ENCODE assay signal across 23 cellular contexts in the genomic region with DNA sequence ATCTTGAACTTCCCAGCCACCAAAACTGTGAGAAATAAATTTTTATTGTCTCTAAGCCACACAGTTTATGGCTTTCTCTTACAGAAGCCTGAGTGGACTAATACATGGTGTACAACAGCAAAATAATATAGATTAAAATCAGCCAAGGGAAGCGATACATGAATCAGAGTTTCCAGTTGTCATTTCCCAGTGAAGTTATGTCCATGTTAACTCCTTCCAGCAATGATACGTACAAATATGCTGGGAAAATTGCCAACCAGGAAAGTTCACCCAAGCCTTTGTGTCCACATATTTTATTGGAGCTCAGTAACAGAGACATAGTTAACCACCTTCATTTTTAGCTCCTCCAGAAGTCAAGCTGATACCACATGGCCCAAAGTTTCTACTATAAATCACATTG.
DNase-seq lines count a peak whose midpoint lies in the region; ATAC-seq, FAIRE-seq and TF ChIP-seq lines count a peak whose summit lies in the region.
"Had no signal": no experiment of that assay in that cellular context is flagged by ENCODE, and none has a peak within 500 bp of the region (broad histone marks: within the 10 kb centered on the region; RNA-seq: fewer than 3 reads in every experiment).

No MANE protein-coding gene starts in this region.

- TF ChIP-seq POLR2A in upper lobe of left lung (IDR thresholded peaks at IDR 0.05), result no peak
- TF ChIP-seq POLR2A in H54 (IDR thresholded peaks at IDR 0.05; ENCODE audit: low read depth, low read length), result no peak

- H4K8ac ChIP-seq in mesenchymal stem cell (ENCODE audit: low read length), result no peak overlapping the region

- no peak overlapping the region for H3K4me2 ChIP-seq in mesenchymal stem cell (ENCODE audit: low read length, poor library complexity, severe bottlenecking)
- H3K4me2 ChIP-seq: BLaER1 treated with 17β-estradiol and CSF1 and Interleukin-3, amounts not matched to agents 10 nM and 100 nM had no signal

- H3K4ac ChIP-seq in mesenchymal stem cell (ENCODE audit: low read depth in 1 of 2, low read length in 2 of 2), result no peak overlapping the region

- no peak for FAIRE-seq in H54 (lab: Jason Lieb, UNC)
- FAIRE-seq: A204.1, HepG2 had no signal

- 72% methylated on average over 2 of the region's 2 CpGs for WGBS in mesenchymal stem cell
- WGBS in upper lobe of left lung, 2 donors, result 61 to 74% methylated on average over 2 of the region's 2 CpGs

- H3K14ac ChIP-seq in mesenchymal stem cell (ENCODE audit: low read length in 2 of 2), result no peak overlapping the region

- H3K27ac ChIP-seq in mesenchymal stem cell (ENCODE audit: low read length, poor library complexity, severe bottlenecking), result no peak overlapping the region
- no peak overlapping the region for H3K27ac ChIP-seq in upper lobe of left lung
- H3K27ac ChIP-seq: BLaER1 treated with 17β-estradiol and CSF1 and Interleukin-3, amounts not matched to agents 10 nM and 100 nM; body of pancreas; left ventricle myocardium inferior; transverse colon had no signal

- H3K27me3 ChIP-seq in mesenchymal stem cell (ENCODE audit: control insufficient read depth in 1 of 2, insufficient read depth in 1 of 2, low read length in 2 of 2) (no peaks in the 10 kb centered on the region), upper lobe of left lung (no peaks in the 10 kb centered on the region)
- H3K27me3 ChIP-seq: BLaER1 treated with 17β-estradiol and CSF1 and Interleukin-3, amounts not matched to agents 10 nM and 100 nM; body of pancreas; transverse colon had no signal

- DNase-seq in AG04449 (ENCODE audit: low read depth, low spot score) (peak; percentile 29), NCI-H446 treated with DMSO at 0.1 percent for 48 hours (lab: John Stamatoyannopoulos, UW) (peak; percentile 30), dermis microvascular lymphatic vessel endothelial cell (ENCODE audit: low read depth in 2 of 2) (peak; percentile 98 to 99), mesenchymal stem cell (peak; percentile 36), UCSD-AML1 (lab: John Stamatoyannopoulos, UW; ENCODE audit: unreplicated experiment) (no peak), germinal center (ENCODE audit: low spot score) (no peak), upper lobe of left lung (no peak), H54 (ENCODE audit: insufficient read length, low spot score) (no peak)
- DNase-seq: activated CD8-positive, alpha-beta memory T cell treated with anti-CD3 and anti-CD28 coated beads for 24 hours; body of pancreas; cortex of kidney; left ventricle myocardium inferior; NCI-H1694; NCI-H345; occipital lobe; stimulated activated naive CD8-positive, alpha-beta T cell treated with anti-CD3 and anti-CD28 coated beads, Interleukin-15, amount 100 ng/mL, for 72 hours; transverse colon had no signal

- no peaks in the 10 kb centered on the region for H3K4me1 ChIP-seq in mesenchymal stem cell (ENCODE audit: control insufficient read depth, insufficient read depth, low read depth, low read length)
- no peaks in the 10 kb centered on the region for H3K4me1 ChIP-seq in upper lobe of left lung
- H3K4me1 ChIP-seq: BLaER1 treated with 17β-estradiol and CSF1 and Interleukin-3, amounts not matched to agents 10 nM and 100 nM; body of pancreas; HAP-1; left ventricle myocardium inferior had no signal

- no peaks in the 10 kb centered on the region for H3K79me1 ChIP-seq in mesenchymal stem cell (replicated peaks; ENCODE audit: low read length, poor library complexity, severe bottlenecking)

- H2BK120ac ChIP-seq in mesenchymal stem cell (ENCODE audit: low read depth, low read length), result no peak overlapping the region

- no peak for ATAC-seq in upper lobe of left lung (ENCODE audit: low FRiP score in 2 of 2)
- ATAC-seq: activated CD4-positive, CD25-positive, alpha-beta regulatory T cell treated with anti-CD3 and anti-CD28 coated beads, Interleukin-2, amount 50 U/mL, for 24 hours; body of pancreas; HepG2; sciatic nerve; stimulated activated naive CD8-positive, alpha-beta T cell treated with anti-CD3 and anti-CD28 coated beads, Interleukin-15, amount 100 ng/mL, for 72 hours had no signal

- POLR2A ChIA-PET in AG04449 (lab: Yijun Ruan, JAX), result no interaction called here

- H3K23ac ChIP-seq in mesenchymal stem cell (ENCODE audit: low read length in 2 of 2), result no peak overlapping the region

- CTCF ChIA-PET in AG04449 (lab: Yijun Ruan, JAX), result no interaction called here

- no peak for TF ChIP-seq EP300 in upper lobe of left lung (IDR thresholded peaks at IDR 0.05)

- no peak overlapping the region for H2AFZ ChIP-seq in mesenchymal stem cell (ENCODE audit: low read depth, low read length)

- no peak overlapping the region for H3K9ac ChIP-seq in mesenchymal stem cell (ENCODE audit: low read length)
- H3K9ac ChIP-seq: BLaER1 treated with 17β-estradiol and CSF1 and Interleukin-3, amounts not matched to agents 10 nM and 100 nM had no signal

- no peak overlapping the region for H4K91ac ChIP-seq in mesenchymal stem cell (ENCODE audit: low read length)

- TF ChIP-seq CTCF in AG04449 (IDR thresholded peaks at IDR 0.05; ENCODE audit: insufficient read depth, low read length, missing control alignments) (no peak), upper lobe of left lung (IDR thresholded peaks at IDR 0.05) (no peak)

- peaks cover 13% of the 10 kb centered on the region for H3K9me3 ChIP-seq in mesenchymal stem cell (ENCODE audit: control insufficient read depth, low read length)
- no peaks in the 10 kb centered on the region for H3K9me3 ChIP-seq in upper lobe of left lung
- H3K9me3 ChIP-seq: body of pancreas, HAP-1, transverse colon had no signal

- H2AK5ac ChIP-seq in mesenchymal stem cell (ENCODE audit: low read length, severe bottlenecking), result no peak overlapping the region

- no peak overlapping the region for H3K4me3 ChIP-seq in AG04449 (ENCODE audit: low read depth, low read length)
- no peak overlapping the region for H3K4me3 ChIP-seq in mesenchymal stem cell (ENCODE audit: insufficient read depth in 1 of 2, low read depth in 1 of 2, low read length in 2 of 2)
- H3K4me3 ChIP-seq in upper lobe of left lung, result no peak overlapping the region
- H3K4me3 ChIP-seq: BLaER1 treated with 17β-estradiol and CSF1 and Interleukin-3, amounts not matched to agents 10 nM and 100 nM; body of pancreas; HAP-1; left ventricle myocardium inferior; transverse colon had no signal

- no peak overlapping the region for H2BK5ac ChIP-seq in mesenchymal stem cell (ENCODE audit: low read depth, low read length, poor library complexity, severe bottlenecking)

- no peaks in the 10 kb centered on the region for H3K36me3 ChIP-seq in mesenchymal stem cell (ENCODE audit: control insufficient read depth in 1 of 2, insufficient read depth in 2 of 2, low read depth in 1 of 2, low read length in 2 of 2)
- no peaks in the 10 kb centered on the region for H3K36me3 ChIP-seq in upper lobe of left lung
- H3K36me3 ChIP-seq: BLaER1 treated with 17β-estradiol and CSF1 and Interleukin-3, amounts not matched to agents 10 nM and 100 nM; HAP-1; left ventricle myocardium inferior; transverse colon had no signal

- no peak overlapping the region for H2BK15ac ChIP-seq in mesenchymal stem cell (ENCODE audit: low read depth, poor library complexity, severe bottlenecking)

- no peak overlapping the region for H3K18ac ChIP-seq in mesenchymal stem cell (ENCODE audit: low read depth in 1 of 2, low read length in 2 of 2)

- H2BK12ac ChIP-seq in mesenchymal stem cell (ENCODE audit: low read length in 2 of 2), result no peak overlapping the region

Comparison
In these comparisons a context has a peak if more than half of its experiments do, and no peak if none do; other contexts are left out.
1. DNase-seq: peak in AG04449 (single experiment), NCI-H446 treated with DMSO at 0.1 percent for 48 hours (single experiment), dermis microvascular lymphatic vessel endothelial cell (2 of 2) and mesenchymal stem cell (single experiment); none in UCSD-AML1 (single experiment), germinal center (single experiment), upper lobe of left lung (0 of 2) and H54 (single experiment).